ENCODE assay signal across 21 cellular contexts in genomic region chr18:80107396-80107795, GRCh38. TPM values are rescaled to one million over a fixed set of nuclear protein-coding genes. Genes with fewer than 3 reads are reported as not detected.
DNase-seq lines count a peak whose midpoint lies in the region; ATAC-seq and TF ChIP-seq lines count a peak whose summit lies in the region.
"Had no signal": no experiment of that assay in that cellular context is flagged by ENCODE, and none has a peak within 500 bp of the region (broad histone marks: within the 10 kb centered on the region; RNA-seq: fewer than 3 reads in every experiment).

No MANE protein-coding gene starts in this region.

- H3K36me3 ChIP-seq in esophagus squamous epithelium (no peaks in the 10 kb centered on the region), neural progenitor cell (no peaks in the 10 kb centered on the region), aorta (ENCODE audit: control insufficient read depth in 1 of 2, insufficient read depth in 2 of 2, low read length in 1 of 2) (no peaks in the 10 kb centered on the region)
- H3K36me3 ChIP-seq: pancreas had no signal

- H3K4me3 Mint-ChIP-seq in CD4-positive, alpha-beta T cell, result peak overlapping the region; percentile 88
- peak overlapping the region in 3 of 4 donors; percentile 33 to 85 (median 75) for H3K4me3 Mint-ChIP-seq in IgD-negative memory B cell
- peak overlapping the region; percentile 85 for H3K4me3 Mint-ChIP-seq in neural progenitor cell

- peak overlapping the region; percentile 98 for H3K27ac Mint-ChIP-seq in CD4-positive, alpha-beta T cell
- H3K27ac Mint-ChIP-seq in IgD-negative memory B cell, result peak overlapping the region in 1 of 3 donors; percentile 94
- H3K27ac Mint-ChIP-seq in neural progenitor cell, result no peak overlapping the region

- H2AFZ ChIP-seq in neural progenitor cell (replicated peaks), result no peak overlapping the region

- H4K20me1 ChIP-seq in neural progenitor cell (ENCODE audit: low read depth), result peaks cover 28% of the 10 kb centered on the region

- H3K79me2 ChIP-seq in neural progenitor cell (ENCODE audit: low read depth), result peaks cover 29% of the 10 kb centered on the region

- 64 to 74% methylated on average over 11 of the region's 11 CpGs for WGBS in esophagus squamous epithelium, 2 donors
- 61 to 64% methylated on average over 11 of the region's 11 CpGs for WGBS in aorta, 2 donors

- H3K9ac ChIP-seq in neural progenitor cell, result no peak overlapping the region

- POLR2A ChIA-PET in CD4-positive, alpha-beta T cell (lab: Charles Lee), result interaction anchor here (2.1 kb wide), 1 partner anchor 73 kb away, joined by 21 read pairs; the partner anchor contains the start of gene RBFA

- TF ChIP-seq CTCF in CD4-positive, alpha-beta T cell (IDR thresholded peaks at IDR 0.05), result no peak
- TF ChIP-seq CTCF in esophagus squamous epithelium (IDR thresholded peaks at IDR 0.05), result no peak
- no peak for TF ChIP-seq CTCF in neural progenitor cell (IDR thresholded peaks at IDR 0.05)

- peaks cover under 1% of the 10 kb centered on the region for H3K9me3 Mint-ChIP-seq in CD4-positive, alpha-beta T cell
- H3K9me3 Mint-ChIP-seq in IgD-negative memory B cell (no peaks in the 10 kb centered on the region), neural progenitor cell (no peaks in the 10 kb centered on the region)

- TF ChIP-seq POLR2A in esophagus squamous epithelium (IDR thresholded peaks at IDR 0.05), result no peak

- peaks cover 45% of the 10 kb centered on the region for H3F3A ChIP-seq in neural progenitor cell (ENCODE audit: low read depth)

- H3K4me1 Mint-ChIP-seq in CD4-positive, alpha-beta T cell (ENCODE audit: low read depth), result peaks cover 36% of the 10 kb centered on the region
- H3K4me1 Mint-ChIP-seq in IgD-negative memory B cell, result peaks cover 39 to 45% (median 41%) of the 10 kb centered on the region in 3 donors
- H3K4me1 Mint-ChIP-seq in neural progenitor cell, result peaks cover 26% of the 10 kb centered on the region

- H3K36me3 Mint-ChIP-seq in CD4-positive, alpha-beta T cell (ENCODE audit: low read depth), result peaks cover 23% of the 10 kb centered on the region
- H3K36me3 Mint-ChIP-seq in IgD-negative memory B cell (no peaks in the 10 kb centered on the region), neural progenitor cell (peaks cover 9% of the 10 kb centered on the region)

- intact Hi-C loops in CD4-positive, alpha-beta T cell (cut with DNase I, micrococcal nuclease), result no loop called here
- intact Hi-C loops in esophagus squamous epithelium (cut with DNase I) (no loop called here), aorta (cut with DNase I) (loop anchor here (5.0 to 10.0 kb wide), 3 partner anchors 120 to 433 kb away; partner anchors contain the start of genes TXNL4A (in 2 of the 2) and CTDP1 (in 1 of the 2))

- no peak for DNase-seq in CD4-positive, alpha-beta T cell
- DNase-seq in esophagus squamous epithelium (lab: John Stamatoyannopoulos, UW) (no peak), neural progenitor cell (ENCODE audit: low spot score) (no peak), NCI-H1694 treated with DMSO at 0.1 percent for 48 hours (lab: John Stamatoyannopoulos, UW) (no peak), aorta (no peak)
- DNase-seq: activated gamma-delta T cell treated with Interleukin-2 at 50 U/mL for 16 hours; amygdala; Caco-2; KBM-7; midbrain; MV-4-11; NCI-H2081 treated with DMSO at 0.1 percent for 48 hours; NCI-H510A treated with DMSO at 0.1 percent for 48 hours; SIG-M5; stimulated activated CD4-positive, alpha-beta T cell treated with anti-CD3 and anti-CD28 coated beads, Interleukin-1b, Interleukin-23, amount 100 ng/mL, for 48 hours had no signal

- no peaks in the 10 kb centered on the region for H3K27me3 ChIP-seq in CD4-positive, alpha-beta T cell (ENCODE audit: control insufficient read depth, insufficient read depth, low read length)
- H3K27me3 ChIP-seq in esophagus squamous epithelium (no peaks in the 10 kb centered on the region), neural progenitor cell (no peaks in the 10 kb centered on the region), aorta (ENCODE audit: control insufficient read depth in 1 of 2, insufficient read depth in 2 of 2, low read length in 1 of 2) (no peaks in the 10 kb centered on the region)
- H3K27me3 ChIP-seq: pancreas had no signal

- H3K27ac ChIP-seq in CD4-positive, alpha-beta T cell (ENCODE audit: low read depth, low read length), result no peak overlapping the region
- H3K27ac ChIP-seq in esophagus squamous epithelium, result peak overlapping the region in 3 of 4 donors; percentile 88 to 98 (median 95)
- H3K27ac ChIP-seq in neural progenitor cell, result no peak overlapping the region
- H3K27ac ChIP-seq in aorta (ENCODE audit: low read depth in 1 of 2, low read length in 2 of 2), result no peak overlapping the region

- CTCF ChIA-PET in CD4-positive, alpha-beta T cell (lab: Charles Lee), result no interaction called here

- no peaks in the 10 kb centered on the region for H3K27me3 Mint-ChIP-seq in CD4-positive, alpha-beta T cell
- peaks cover 2% of the 10 kb centered on the region for H3K27me3 Mint-ChIP-seq in IgD-negative memory B cell
- peaks cover 5% of the 10 kb centered on the region for H3K27me3 Mint-ChIP-seq in neural progenitor cell (ENCODE audit: insufficient read depth, low read depth)

- no peak overlapping the region for H3K4me3 ChIP-seq in esophagus squamous epithelium
- no peak overlapping the region for H3K4me3 ChIP-seq in neural progenitor cell
- H3K4me3 ChIP-seq in aorta (ENCODE audit: low read length in 2 of 2), result no peak overlapping the region
- H3K4me3 ChIP-seq: pancreas had no signal

- H3K9me3 ChIP-seq in CD4-positive, alpha-beta T cell (ENCODE audit: control insufficient read depth, low read length), result no peaks in the 10 kb centered on the region
- H3K9me3 ChIP-seq in esophagus squamous epithelium (no peaks in the 10 kb centered on the region), neural progenitor cell (ENCODE audit: low read depth) (no peaks in the 10 kb centered on the region), aorta (ENCODE audit: control insufficient read depth, low read length) (no peaks in the 10 kb centered on the region)
- H3K9me3 ChIP-seq: Caco-2, pancreas had no signal

- H3K4me2 ChIP-seq in neural progenitor cell, result no peak overlapping the region

- H3K4me1 ChIP-seq in esophagus squamous epithelium (peaks cover 9 to 37% (median 18%) of the 10 kb centered on the region in 3 donors), neural progenitor cell (peaks cover 42% of the 10 kb centered on the region), aorta (ENCODE audit: control insufficient read depth in 1 of 2, insufficient read depth in 2 of 2, low read length in 2 of 2) (peaks cover 0 to 3% of the 10 kb centered on the region in 2 donors)
- H3K4me1 ChIP-seq: Caco-2 had no signal

- no peak for ATAC-seq in CD4-positive, alpha-beta T cell (ENCODE audit: poor library complexity)
- no peak for ATAC-seq in aorta (ENCODE audit: low FRiP score)
- ATAC-seq in HG02840 (IDR thresholded peaks at IDR 0.05; ENCODE audit: low FRiP score, unreplicated experiment), result no peak
- no peak for ATAC-seq in GM21515 (IDR thresholded peaks at IDR 0.05; ENCODE audit: unreplicated experiment)
- ATAC-seq: activated CD4-positive, CD25-positive, alpha-beta regulatory T cell treated with anti-CD3 and anti-CD28 coated beads, Interleukin-2, amount 50 U/mL, for 24 hours; HCT116 had no signal

RNA-seq across cellular contexts. Expression of gene ADNP2, which starts 1.7 kb away (rescaled TPM):
- total RNA-seq in CD4-positive, alpha-beta T cell, result 10 to 100 TPM; 61.0 to 61.5 TPM
- polyA plus RNA-seq in IgD-negative memory B cell (4.6 TPM), aorta (1 to 10 TPM; 3.1 to 5.2 TPM)
- total RNA-seq in esophagus squamous epithelium (10 to 100 TPM; 10.4 to 16.6 (median 12.9) TPM), neural progenitor cell (ENCODE audit: low replicate concordance) (52.4 and 72.4 TPM in 2 replicates), aorta (10 to 100 TPM; 17.5 to 20.1 TPM)

Comparison
In these comparisons a context has a peak if more than half of its experiments do, and no peak if none do; other contexts are left out.
1. H3K27ac ChIP-seq: peak in esophagus squamous epithelium (3 of 4); none in CD4-positive, alpha-beta T cell (single experiment), neural progenitor cell (single experiment) and aorta (0 of 2).
2. intact Hi-C loops: an anchor here in aorta (5.0 to 10.0 kb wide); none called in CD4-positive, alpha-beta T cell and esophagus squamous epithelium.
3. Peak in every context shown above with its lines, with median percentiles within 50 percentile points of each other: H3K4me3 Mint-ChIP-seq.